ENCODE assay signal across 15 cellular contexts in genomic region chr2:68418855-68419254, GRCh38. TPM values are rescaled to one million over a fixed set of nuclear protein-coding genes. Genes with fewer than 3 reads are reported as not detected.
DNase-seq lines count a peak whose midpoint lies in the region; ATAC-seq, FAIRE-seq and TF ChIP-seq lines count a peak whose summit lies in the region.
"Had no signal": no experiment of that assay in that cellular context is flagged by ENCODE, and none has a peak within 500 bp of the region (broad histone marks: within the 10 kb centered on the region; RNA-seq: fewer than 3 reads in every experiment).

No MANE protein-coding gene starts in this region.

- no peak for TF ChIP-seq RAD21 in GM12878 (IDR thresholded peaks at IDR 0.05; ENCODE audit: insufficient read depth, low read depth, low read length)

- no TSS peak for BruUV-seq in GM12878 (replicated peaks; lab: Mats Ljungman, UMichigan)

- H3K4me3 ChIP-seq in GM12875 (ENCODE audit: low read depth, low read length) (no peak overlapping the region), GM12878 (no peak overlapping the region)

- in situ Hi-C loops in GM12878 (cut with MboI): no loop called here

- peak overlapping the region; percentile 74 to 93 for H3K27ac Mint-ChIP-seq in natural killer cell treated with Interleukin-12 subunit alpha and Interleukin-12 subunit beta and Interleukin-15 and Interleukin-18, amount 100 ng/mL, for 72 hours
- H3K27ac Mint-ChIP-seq: activated CD8-positive, alpha-beta T cell treated with anti-CD3 and anti-CD28 coated beads for 36 hours had no signal

- no peak overlapping the region for H3K9ac ChIP-seq in GM12878 (ENCODE audit: control insufficient read depth, insufficient read depth, low read length)

- no peak for TF ChIP-seq EP300 in GM12878 (IDR thresholded peaks at IDR 0.05; ENCODE audit: borderline replicate concordance in 1 of 2, control insufficient read depth in 1 of 2, low read depth in 2 of 2, low read length in 2 of 2)

- CTCF ChIA-PET in GM12878 (lab: Yijun Ruan, JAX): interaction anchor here (0.8 to 9.7 kb wide), 3 partner anchors 22 to 34 kb away, joined by 3 to 87 read pairs (median 3); no protein-coding TSS in a partner anchor

- RAD21 ChIA-PET in GM12878 (lab: Charles Lee; ENCODE audit: unreplicated experiment): interaction anchor here (0.8 to 9.8 kb wide), 8 partner anchors 8 to 47 kb away, joined by 3 to 147 read pairs (median 4); no protein-coding TSS in a partner anchor

- peaks cover 5% of the 10 kb centered on the region for H3K9me3 Mint-ChIP-seq in natural killer cell treated with Interleukin-12 subunit alpha and Interleukin-12 subunit beta and Interleukin-15 and Interleukin-18, amount 100 ng/mL, for 72 hours
- H3K9me3 Mint-ChIP-seq: activated CD8-positive, alpha-beta T cell treated with anti-CD3 and anti-CD28 coated beads for 36 hours had no signal

- intact Hi-C loops in GM12878 (cut with micrococcal nuclease; ENCODE audit: unreplicated experiment): no loop called here

- no peak for FAIRE-seq in GM12878 (lab: Jason Lieb, UNC)
- FAIRE-seq: urothelium cell line had no signal

- H4K20me1 ChIP-seq in GM12878 (ENCODE audit: control insufficient read depth, insufficient read depth): no peaks in the 10 kb centered on the region

- no peaks in the 10 kb centered on the region for H3K79me2 ChIP-seq in GM12878 (ENCODE audit: control insufficient read depth, insufficient read depth, low read length)

- DNase-seq in GM12878 (ENCODE audit: low read depth, low spot score): no peak
- no peak for DNase-seq in natural killer cell treated with Interleukin-12 subunit alpha and Interleukin-12 subunit beta and Interleukin-15 and Interleukin-18, amount 100 ng/mL, for 72 hours (ENCODE audit: low spot score)
- no peak for DNase-seq in stimulated activated naive CD8-positive, alpha-beta T cell treated with anti-CD3 and anti-CD28 coated beads, Interleukin-15, Interleukin-2, amounts not matched to agents 100 U/mL and 50 U/mL, for 24 hours
- DNase-seq in NCI-H2107 (lab: John Stamatoyannopoulos, UW): no peak
- no peak for DNase-seq in amniotic stem cell (lab: John Stamatoyannopoulos, UW)
- DNase-seq: activated CD8-positive, alpha-beta T cell treated with anti-CD3 and anti-CD28 coated beads for 36 hours; activated gamma-delta T cell; NCI-H2029; NCI-H774; Right ventricle myocardium superior; stimulated activated CD4-positive, alpha-beta T cell treated with anti-CD3 and anti-CD28 coated beads, Interleukin-2, amount 100 ng/mL, for 24 hours had no signal

- H3K4me3 Mint-ChIP-seq in natural killer cell treated with Interleukin-12 subunit alpha and Interleukin-12 subunit beta and Interleukin-15 and Interleukin-18, amount 100 ng/mL, for 72 hours: no peak overlapping the region
- H3K4me3 Mint-ChIP-seq: activated CD8-positive, alpha-beta T cell treated with anti-CD3 and anti-CD28 coated beads for 36 hours had no signal

- peak; percentile 38; the same call in 1 of the 2 replicates for TF ChIP-seq CTCF in GM12875 (IDR thresholded peaks at IDR 0.05; ENCODE audit: borderline replicate concordance, insufficient read depth, low read depth, low read length)
- peak in 2 of 3 experiments; percentile 15 to 23; a peak in 1 of 6 replicates for TF ChIP-seq CTCF in GM12878 (IDR thresholded peaks at IDR 0.05 in 2 of 3, conservative IDR thresholded peaks at IDR 0.05 in 1 of 3; ENCODE audit: control insufficient read depth in 2 of 3, extremely low read depth in 1 of 3, insufficient read depth in 1 of 3, low read depth in 3 of 3, low read length in 3 of 3)

- peaks cover 36% of the 10 kb centered on the region for H3K4me1 ChIP-seq in GM12878 (ENCODE audit: control insufficient read depth, insufficient read depth, low read length)

- ATAC-seq in HG02981 (IDR thresholded peaks at IDR 0.05; ENCODE audit: unreplicated experiment) (peak; percentile 64), GM12878 (peak; percentile 76), GM21390 (IDR thresholded peaks at IDR 0.05; ENCODE audit: unreplicated experiment) (no peak)
- peak in 1 of 2 donors; percentile 34 for ATAC-seq in natural killer cell treated with Interleukin-12 subunit alpha and Interleukin-12 subunit beta and Interleukin-15 and Interleukin-18, amount 100 ng/mL, for 72 hours
- no peak for ATAC-seq in stimulated activated naive CD8-positive, alpha-beta T cell treated with anti-CD3 and anti-CD28 coated beads, Interleukin-15, Interleukin-2, amounts not matched to agents 100 U/mL and 50 U/mL, for 24 hours
- ATAC-seq: activated CD8-positive, alpha-beta T cell treated with anti-CD3 and anti-CD28 coated beads for 36 hours had no signal

- POLR2A ChIA-PET in GM12878 (lab: Charles Lee): interaction anchor here (0.8 to 10.7 kb wide), 4 partner anchors 8 to 53 kb away, joined by 3 to 70 read pairs (median 3); no protein-coding TSS in a partner anchor

- no peak for TF ChIP-seq POLR2A in GM12878 (IDR thresholded peaks at IDR 0.05; ENCODE audit: low read depth, low read length)

- peaks cover 5% of the 10 kb centered on the region for H3K36me3 Mint-ChIP-seq in natural killer cell treated with Interleukin-12 subunit alpha and Interleukin-12 subunit beta and Interleukin-15 and Interleukin-18, amount 100 ng/mL, for 72 hours

- H3K36me3 ChIP-seq in GM12878 (ENCODE audit: control insufficient read depth in 2 of 2, insufficient read depth in 2 of 2, low read length in 1 of 2): no peaks in the 10 kb centered on the region

- H2AFZ ChIP-seq in GM12878 (ENCODE audit: control insufficient read depth, low read depth, low read length): peak overlapping the region; percentile 1; the same call in 1 of the 2 replicates

- peaks cover 2% of the 10 kb centered on the region; the same call in 1 of the 3 replicates for H3K9me3 ChIP-seq in GM12878 (replicated peaks; ENCODE audit: control insufficient read depth, insufficient read depth, low read length)

- H3K27me3 ChIP-seq in GM12878 (replicated peaks in 1 of 2; ENCODE audit: control insufficient read depth in 2 of 2, insufficient read depth in 2 of 2, low read length in 1 of 2): no peaks in the 10 kb centered on the region; a peak in 1 of 4 replicates

- SMC1A ChIA-PET in GM12878 (lab: Charles Lee; ENCODE audit: uncharacterized antibody, unreplicated experiment): interaction anchor here (2.8 to 11.3 kb wide), 4 partner anchors 9 to 32 kb away, joined by 10 to 207 read pairs (median 152); no protein-coding TSS in a partner anchor

- WGBS in GM12878 (ENCODE audit: insufficient coverage, insufficient replicate concordance, low lambda C conversion rate, missing lambda C conversion rate): 70% methylated on average over 3 of the region's 3 CpGs

- H3K27me3 Mint-ChIP-seq in natural killer cell treated with Interleukin-12 subunit alpha and Interleukin-12 subunit beta and Interleukin-15 and Interleukin-18, amount 100 ng/mL, for 72 hours: no peaks in the 10 kb centered on the region
- H3K27me3 Mint-ChIP-seq: activated CD8-positive, alpha-beta T cell treated with anti-CD3 and anti-CD28 coated beads for 36 hours had no signal

- peaks cover 56 to 62% of the 10 kb centered on the region in 2 donors for H3K4me1 Mint-ChIP-seq in natural killer cell treated with Interleukin-12 subunit alpha and Interleukin-12 subunit beta and Interleukin-15 and Interleukin-18, amount 100 ng/mL, for 72 hours (ENCODE audit: low read depth in 2 of 2)

- peak overlapping the region; percentile 7; the same call in 1 of the 2 replicates for H3K4me2 ChIP-seq in GM12878 (ENCODE audit: control insufficient read depth, insufficient read depth)

- no peak overlapping the region for H3K27ac ChIP-seq in GM12878 (ENCODE audit: control insufficient read depth, insufficient read depth)

RNA-seq across cellular contexts. Expression of gene FBXO48, which starts 48.2 kb away (rescaled TPM):
- total RNA-seq in GM12878 (2013; cell fraction: nucleolus; rRNA removed): 1.6 and 1.7 TPM in 2 replicates
- 0.56 and 0.87 TPM in 2 replicates for total RNA-seq in GM12878 (2014; rRNA removed)
- total RNA-seq in GM12878 (2014; rRNA removed; fragmentation: Illumina TruSeq; extraction: Trizol): 1.4 and 1.5 TPM in 2 replicates
- 0.85 and 1.1 TPM in 2 replicates for total RNA-seq in GM12878 (2021)
- 0.29 TPM for polyA plus RNA-seq in GM12878 (2011; ENCODE audit: low read depth)
- 2.3 and 3.2 TPM in 2 replicates for polyA plus RNA-seq in GM12878 (2011; rRNA removed)
- 0.85 and 1.2 TPM in 2 replicates for polyA plus RNA-seq in GM12878 (2011; cell fraction: cytosol; rRNA removed)
- polyA plus RNA-seq in GM12878 (2011; cell fraction: nucleus; rRNA removed): 0.85 and 0.91 TPM in 2 replicates
- 0.42 and 0.70 TPM in 2 replicates for polyA plus RNA-seq in GM12878 (2012)
- 1.5 and 2.2 TPM in 2 replicates for polyA plus RNA-seq in GM12878 (2014; fragmentation: Illumina TruSeq; extraction: Trizol)
- polyA plus RNA-seq in GM12878 (2014; fragmentation: Nextera tagmentation; extraction: Ambion mirVana): 1 to 10 TPM in 1 of 2 experiments, under 1 TPM in 1; 0.90 to 1.1 TPM
- 0.67 and 1.3 TPM in 2 replicates for polyA plus RNA-seq in GM12878 (2014; rRNA removed)
- 1 to 10 TPM; 1.1 to 1.5 TPM for polyA plus RNA-seq in GM12878 (2016; fragmentation: Nextera tagmentation; extraction: Ambion mirVana)
- 1.1 and 2.0 TPM in 2 replicates for polyA minus RNA-seq in GM12878 (2011; rRNA and poly(A)+ RNA removed)
- 0.31 and 0.40 TPM in 2 replicates for polyA minus RNA-seq in GM12878 (2011; cell fraction: cytosol; rRNA and poly(A)+ RNA removed)
- 0.73 and 1.3 TPM in 2 replicates for polyA minus RNA-seq in GM12878 (2011; cell fraction: nucleus; rRNA and poly(A)+ RNA removed)
- total RNA-seq in natural killer cell treated with Interleukin-12 subunit alpha and Interleukin-12 subunit beta and Interleukin-15 and Interleukin-18, amount 100 ng/mL, for 72 hours: 1 to 10 TPM; 1.8 to 2.5 TPM

RNA-seq across cellular contexts. Expression of gene APLF, which starts 48.5 kb away (rescaled TPM):
- 1.0 and 1.1 TPM in 2 replicates for total RNA-seq in GM12878 (2013; cell fraction: nucleolus; rRNA removed)
- total RNA-seq in GM12878 (2014; rRNA removed) (1.7 and 2.5 TPM in 2 replicates), GM12878 (2014; rRNA removed; fragmentation: Illumina TruSeq; extraction: Trizol) (2.3 and 2.4 TPM in 2 replicates), GM12878 (2021) (1.9 TPM in 2 replicates)
- 0.58 TPM for polyA plus RNA-seq in GM12878 (2011; ENCODE audit: low read depth)
- polyA plus RNA-seq in GM12878 (2011; rRNA removed) (0.71 and 1.4 TPM in 2 replicates), GM12878 (2014; fragmentation: Illumina TruSeq; extraction: Trizol) (1.8 and 2.6 TPM in 2 replicates), GM12878 (2014; fragmentation: Nextera tagmentation; extraction: Ambion mirVana) (under 1 TPM; 0.66 to 0.69 TPM), GM12878 (2014; rRNA removed) (1.1 and 1.2 TPM in 2 replicates), GM12878 (2016; fragmentation: Nextera tagmentation; extraction: Ambion mirVana) (1 to 10 TPM; 2.1 to 2.8 TPM)
- 0.28 and 0.30 TPM in 2 replicates for polyA plus RNA-seq in GM12878 (2011; cell fraction: cytosol; rRNA removed)
- 0.67 TPM in 2 replicates for polyA plus RNA-seq in GM12878 (2011; cell fraction: nucleus; rRNA removed)
- 0.68 and 0.98 TPM in 2 replicates for polyA plus RNA-seq in GM12878 (2012)
- polyA minus RNA-seq in GM12878 (2011; rRNA and poly(A)+ RNA removed): 0.82 and 0.95 TPM in 2 replicates
- polyA minus RNA-seq in GM12878 (2011; cell fraction: cytosol; rRNA and poly(A)+ RNA removed): 0.80 and 1.1 TPM in 2 replicates
- polyA minus RNA-seq in GM12878 (2011; cell fraction: nucleus; rRNA and poly(A)+ RNA removed): 1.1 and 2.2 TPM in 2 replicates
- total RNA-seq in natural killer cell treated with Interleukin-12 subunit alpha and Interleukin-12 subunit beta and Interleukin-15 and Interleukin-18, amount 100 ng/mL, for 72 hours: 1 to 10 TPM; 2.0 to 3.2 TPM

RNA-seq across cellular contexts. Expression of gene PLEK, which starts 53.8 kb away (rescaled TPM):
- total RNA-seq in GM12878 (2013; cell fraction: nucleolus; rRNA removed): 397 and 442 TPM in 2 replicates
- total RNA-seq in GM12878 (2014; rRNA removed) (270 and 329 TPM in 2 replicates), GM12878 (2014; rRNA removed; fragmentation: Illumina TruSeq; extraction: Trizol) (371 and 378 TPM in 2 replicates), GM12878 (2021) (319 and 335 TPM in 2 replicates)
- polyA plus RNA-seq in GM12878 (2011; ENCODE audit: low read depth): 166 TPM
- polyA plus RNA-seq in GM12878 (2011; rRNA removed) (804 and 985 TPM in 2 replicates), GM12878 (2014; fragmentation: Illumina TruSeq; extraction: Trizol) (466 and 545 TPM in 2 replicates), GM12878 (2014; fragmentation: Nextera tagmentation; extraction: Ambion mirVana) (100 to 1,000 TPM; 410 to 617 TPM), GM12878 (2014; rRNA removed) (283 and 353 TPM in 2 replicates), GM12878 (2016; fragmentation: Nextera tagmentation; extraction: Ambion mirVana) (100 to 1,000 TPM; 229 to 238 TPM)
- polyA plus RNA-seq in GM12878 (2011; cell fraction: cytosol; rRNA removed): 433 and 504 TPM in 2 replicates
- polyA plus RNA-seq in GM12878 (2011; cell fraction: nucleus; rRNA removed): 396 and 451 TPM in 2 replicates
- polyA plus RNA-seq in GM12878 (2012): 204 and 209 TPM in 2 replicates
- 394 and 411 TPM in 2 replicates for polyA minus RNA-seq in GM12878 (2011; rRNA and poly(A)+ RNA removed)
- polyA minus RNA-seq in GM12878 (2011; cell fraction: cytosol; rRNA and poly(A)+ RNA removed): 150 and 184 TPM in 2 replicates
- polyA minus RNA-seq in GM12878 (2011; cell fraction: nucleus; rRNA and poly(A)+ RNA removed): 97.7 and 128 TPM in 2 replicates
- 100 to 1,000 TPM; 209 to 569 TPM for total RNA-seq in natural killer cell treated with Interleukin-12 subunit alpha and Interleukin-12 subunit beta and Interleukin-15 and Interleukin-18, amount 100 ng/mL, for 72 hours

Comparison
In these comparisons a context has a peak if more than half of its experiments do, and no peak if none do; other contexts are left out.
1. ATAC-seq: peak in HG02981 (single experiment) and GM12878 (single experiment); none in GM21390 (single experiment) and stimulated activated naive CD8-positive, alpha-beta T cell treated with anti-CD3 and anti-CD28 coated beads, Interleukin-15, Interleukin-2, amounts not matched to agents 100 U/mL and 50 U/mL, for 24 hours (single experiment).